Comparison of ENCODE assay signal across 13 cellular contexts in genomic region chr6:93746892-93747291, GRCh38.
DNase-seq lines count a peak whose midpoint lies in the region; ATAC-seq and TF ChIP-seq lines count a peak whose summit lies in the region.
"Had no signal": no experiment of that assay in that cellular context is flagged by ENCODE, and none has a peak within 500 bp of the region (broad histone marks: within the 10 kb centered on the region; RNA-seq: fewer than 3 reads in every experiment).

No MANE protein-coding gene starts in this region.

- H3K4me3 ChIP-seq in MG63: no peak overlapping the region
- H3K4me3 ChIP-seq: BLaER1 treated with 17β-estradiol and CSF1 and Interleukin-3, amounts not matched to agents 10 nM and 100 nM had no signal

- no peaks in the 10 kb centered on the region for H3K9me3 ChIP-seq in MG63
- H3K9me3 ChIP-seq: BLaER1 treated with 17β-estradiol and CSF1 and Interleukin-3, amounts not matched to agents 10 nM and 100 nM had no signal

- peak; percentile 6 for DNase-seq in ELF-1 (ENCODE audit: low read depth, low spot score)
- peak; percentile 9 for DNase-seq in MG63
- peak; percentile 50 for DNase-seq in astrocyte of the hippocampus (ENCODE audit: low read depth, low spot score)
- peak; percentile 4 for DNase-seq in left kidney (ENCODE audit: low read depth, low spot score)
- no peak for DNase-seq in NOMO-1 (lab: John Stamatoyannopoulos, UW; ENCODE audit: unreplicated experiment in 2 of 2)
- DNase-seq in NCI-H1694 (lab: John Stamatoyannopoulos, UW): no peak
- no peak for DNase-seq in RWPE1 (ENCODE audit: low spot score)
- DNase-seq: ACHN; CD4-positive, CD25-positive, alpha-beta regulatory T cell; DMS53; H7 had no signal

- CTCF ChIA-PET in RWPE1 (lab: Yijun Ruan, JAX): interaction anchor here (0.6 kb wide), 1 partner anchor 72 kb away, joined by 4 read pairs; no protein-coding TSS in a partner anchor

- POLR2A ChIA-PET in RWPE1 (lab: Yijun Ruan, JAX; ENCODE audit: low non-redundant PET): no interaction called here

- no peak for ATAC-seq in HG02885 (IDR thresholded peaks at IDR 0.05; ENCODE audit: poor library complexity, unreplicated experiment)

- H3K36me3 ChIP-seq in MG63: no peaks in the 10 kb centered on the region
- H3K36me3 ChIP-seq: BLaER1 treated with 17β-estradiol and CSF1 and Interleukin-3, amounts not matched to agents 10 nM and 100 nM had no signal

- H3K27ac ChIP-seq in RWPE1: no peak overlapping the region
- H3K27ac ChIP-seq: BLaER1 treated with 17β-estradiol and CSF1 and Interleukin-3, amounts not matched to agents 10 nM and 100 nM had no signal

- no peak for TF ChIP-seq CTCF in RWPE1 (conservative IDR thresholded peaks at IDR 0.05; ENCODE audit: low read depth)

- H3K27me3 ChIP-seq in MG63: no peaks in the 10 kb centered on the region
- H3K27me3 ChIP-seq: BLaER1 treated with 17β-estradiol and CSF1 and Interleukin-3, amounts not matched to agents 10 nM and 100 nM had no signal

Comparison
In these comparisons a context has a peak if more than half of its experiments do, and no peak if none do; other contexts are left out.
1. DNase-seq: peak in ELF-1 (single experiment), MG63 (single experiment), astrocyte of the hippocampus (single experiment) and left kidney (single experiment); none in NOMO-1 (0 of 2), NCI-H1694 (single experiment) and RWPE1 (single experiment).